In the genomic region with DNA sequence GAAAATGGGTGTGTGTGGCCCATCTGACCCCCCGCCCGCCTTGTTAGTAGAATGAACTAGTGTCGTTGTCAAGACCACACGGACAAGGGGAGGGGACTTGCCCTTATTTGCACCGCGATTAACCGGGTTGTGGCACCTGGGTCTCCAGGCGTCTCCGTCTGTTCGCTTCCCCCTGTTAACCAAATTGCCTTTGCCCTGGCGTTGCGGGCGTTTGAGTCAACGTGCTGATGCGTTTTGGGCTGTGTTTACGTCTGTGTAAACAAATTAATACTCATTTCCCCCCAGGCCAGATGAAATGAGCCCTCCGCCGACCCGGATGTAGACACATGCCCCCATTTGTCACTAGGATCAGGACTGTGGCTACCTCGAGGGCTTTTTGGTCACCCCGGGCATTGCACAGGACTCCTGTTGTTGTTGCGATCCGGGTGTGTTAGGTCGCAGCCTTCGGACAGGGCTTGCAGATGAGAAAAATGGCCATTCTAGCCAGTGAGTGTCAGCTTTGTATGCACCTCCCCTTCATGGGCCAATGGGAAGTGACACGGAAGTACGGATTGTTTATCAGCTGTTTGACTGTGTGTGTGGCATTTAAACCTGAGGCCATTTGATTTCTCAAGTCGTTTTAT, we compare ENCODE assay signal across 8 cellular contexts. TPM values are rescaled to one million over a fixed set of nuclear protein-coding genes. Genes with fewer than 3 reads are reported as not detected.
DNase-seq lines count a peak whose midpoint lies in the region; ATAC-seq and FAIRE-seq lines count a peak whose summit lies in the region.

No MANE protein-coding gene starts in this region.

- peak; percentile 77 for ATAC-seq in HG02970 (IDR thresholded peaks at IDR 0.05; ENCODE audit: low FRiP score, unreplicated experiment)

- no peaks in the 10 kb centered on the region for H3K36me3 ChIP-seq in skeletal muscle satellite cell (ENCODE audit: insufficient read depth, low read length)

- H3K9me3 ChIP-seq in iPS-18c (ENCODE audit: control insufficient read depth, insufficient read depth, low read length) = no peaks in the 10 kb centered on the region
- H3K9me3 ChIP-seq in skeletal muscle satellite cell (replicated peaks; ENCODE audit: low read length) = no peaks in the 10 kb centered on the region

- H3K9ac ChIP-seq in skeletal muscle satellite cell (ENCODE audit: low read depth, low read length) = peak overlapping the region; percentile 98

- peak; percentile 68 for FAIRE-seq in TTC549 (lab: Jason Lieb, UNC)

- DNase-seq in SIG-M5 treated with dmso at 0.1 percent for 504 hours (lab: John Stamatoyannopoulos, UW; ENCODE audit: unreplicated experiment) (peak; percentile 85), SIG-M5 (lab: John Stamatoyannopoulos, UW) (no peak), NCI-H2029 (lab: John Stamatoyannopoulos, UW) (peak; percentile 56), brain pericyte (ENCODE audit: low read depth, low spot score) (peak; percentile 24)

- H3K4me3 ChIP-seq in iPS-18c (ENCODE audit: insufficient read depth, low read depth, low read length) (peak overlapping the region; percentile 94), skeletal muscle satellite cell (ENCODE audit: low read length) (peak overlapping the region; percentile 82)

- H3K4me1 ChIP-seq in skeletal muscle satellite cell (ENCODE audit: control insufficient read depth, insufficient read depth, low read length) = peaks cover 15% of the 10 kb centered on the region

- H3K4me2 ChIP-seq in skeletal muscle satellite cell (ENCODE audit: low read length) = peak overlapping the region; percentile 92

- no peaks in the 10 kb centered on the region for H3K27me3 ChIP-seq in skeletal muscle satellite cell (ENCODE audit: control insufficient read depth, insufficient read depth, low read length)

RNA-seq across cellular contexts. Expression of a gene that starts 0.9 kb away (rescaled TPM):
- total RNA-seq in skeletal muscle satellite cell (2012; rRNA removed) = 26.6 and 30.2 TPM in 2 replicates
